ENCODE assay signal across 23 cellular contexts in genomic region chr4:113541933-113542332, GRCh38.
"Had no signal": no experiment of that assay in that cellular context is flagged by ENCODE, and none has a peak within 500 bp of the region (broad histone marks: within the 10 kb centered on the region; RNA-seq: fewer than 3 reads in every experiment).

No MANE protein-coding gene starts in this region.

- H3K27me3 Mint-ChIP-seq: activated CD4-positive, alpha-beta memory T cell treated with anti-CD3 and anti-CD28 coated beads for 36 hours; activated CD4-positive, alpha-beta T cell treated with anti-CD3 and anti-CD28 coated beads for 36 hours; activated CD8-positive, alpha-beta memory T cell treated with anti-CD3 and anti-CD28 coated beads, Interleukin-2, amount 10 ng/mL, durations not matched to agents 7 days and 5 days; brain; central memory CD8-positive, alpha-beta T cell; memory B cell; naive thymus-derived CD8-positive, alpha-beta T cell; stimulated activated memory B cell treated with anti-CD40 and anti-IgM and Interleukin-4, amounts not matched to agents 10 μg/mL and 1 μg/mL and 100 μg/mL, for 72 hours; type B pancreatic cell had no signal

- H3K9me3 ChIP-seq: left lung, mucosa of descending colon, suprapubic skin had no signal

- H3K9me3 Mint-ChIP-seq: activated CD4-positive, alpha-beta memory T cell treated with anti-CD3 and anti-CD28 coated beads for 36 hours; activated naive CD4-positive, alpha-beta T cell treated with anti-CD3 and anti-CD28 coated beads, Interleukin-2, amount 50 U/mL, for 72 hours; activated T-cell treated with anti-CD3 and anti-CD28 coated beads, Interleukin-2, amount 50 U/mL, for 4 hours; central memory CD8-positive, alpha-beta T cell; memory B cell; naive thymus-derived CD8-positive, alpha-beta T cell; stimulated activated memory B cell treated with anti-CD40 and anti-IgM and Interleukin-4, amounts not matched to agents 10 μg/mL and 1 μg/mL and 100 μg/mL, for 72 hours; type B pancreatic cell had no signal

- H3K27me3 ChIP-seq: left lung, suprapubic skin had no signal

- DNase-seq: activated CD4-positive, alpha-beta memory T cell treated with anti-CD3 and anti-CD28 coated beads for 36 hours; activated CD4-positive, alpha-beta T cell treated with anti-CD3 and anti-CD28 coated beads for 36 hours; activated CD8-positive, alpha-beta memory T cell treated with anti-CD3 and anti-CD28 coated beads, Interleukin-2, amount 10 ng/mL, durations not matched to agents 7 days and 5 days; activated effector memory CD4-positive, alpha-beta T cell treated with anti-CD3 and anti-CD28 coated beads, Interleukin-2, amount 50 U/mL, for 16 hours; activated T-cell treated with anti-CD3 and anti-CD28 coated beads, Interleukin-2, amount 50 U/mL, for 4 hours; amygdala; effector CD8-positive, alpha-beta T cell; foreskin melanocyte; head of caudate nucleus; left lung; mucosa of descending colon; naive thymus-derived CD8-positive, alpha-beta T cell; retina; stimulated activated CD4-positive, alpha-beta T cell treated with anti-CD3 and anti-CD28 coated beads, Interleukin-2, amount 100 ng/mL, for 48 hours; T-helper 2 cell had no signal

- H3K27ac ChIP-seq: left lung, suprapubic skin had no signal

- FAIRE-seq: endothelial cell of umbilical vein had no signal

- H3K4me3 Mint-ChIP-seq: activated CD4-positive, alpha-beta memory T cell treated with anti-CD3 and anti-CD28 coated beads for 36 hours; activated CD4-positive, alpha-beta T cell treated with anti-CD3 and anti-CD28 coated beads for 36 hours; activated CD8-positive, alpha-beta memory T cell treated with anti-CD3 and anti-CD28 coated beads, Interleukin-2, amount 10 ng/mL, durations not matched to agents 7 days and 5 days; activated T-cell treated with anti-CD3 and anti-CD28 coated beads, Interleukin-2, amount 50 U/mL, for 4 hours; central memory CD8-positive, alpha-beta T cell; memory B cell; naive thymus-derived CD8-positive, alpha-beta T cell; stimulated activated memory B cell treated with anti-CD40 and anti-IgM and Interleukin-4, amounts not matched to agents 10 μg/mL and 1 μg/mL and 100 μg/mL, for 72 hours; type B pancreatic cell had no signal

- H3K27ac Mint-ChIP-seq: activated CD4-positive, alpha-beta memory T cell treated with anti-CD3 and anti-CD28 coated beads for 36 hours; activated CD8-positive, alpha-beta memory T cell treated with anti-CD3 and anti-CD28 coated beads, Interleukin-2, amount 10 ng/mL, durations not matched to agents 7 days and 5 days; activated naive CD4-positive, alpha-beta T cell treated with anti-CD3 and anti-CD28 coated beads, Interleukin-2, amount 50 U/mL, for 72 hours; memory B cell; naive thymus-derived CD8-positive, alpha-beta T cell; stimulated activated memory B cell treated with anti-CD40 and anti-IgM and Interleukin-4, amounts not matched to agents 10 μg/mL and 1 μg/mL and 100 μg/mL, for 72 hours; type B pancreatic cell had no signal

- ATAC-seq: activated CD4-positive, alpha-beta T cell treated with anti-CD3 and anti-CD28 coated beads for 36 hours; activated CD8-positive, alpha-beta memory T cell treated with anti-CD3 and anti-CD28 coated beads, Interleukin-2, amount 10 ng/mL, durations not matched to agents 7 days and 5 days; activated naive CD4-positive, alpha-beta T cell treated with anti-CD3 and anti-CD28 coated beads, Interleukin-2, amount 50 U/mL, for 72 hours; activated T-cell treated with anti-CD3 and anti-CD28 coated beads, Interleukin-2, amount 50 U/mL, for 4 hours; left lung; mucosa of descending colon; naive thymus-derived CD8-positive, alpha-beta T cell; stimulated activated memory B cell treated with anti-CD40 and anti-IgM and Interleukin-4, amounts not matched to agents 10 μg/mL and 1 μg/mL and 100 μg/mL, for 72 hours had no signal

- H3K4me3 ChIP-seq: left lung, mucosa of descending colon, suprapubic skin had no signal

- H3K4me1 Mint-ChIP-seq: central memory CD8-positive, alpha-beta T cell; memory B cell; stimulated activated memory B cell treated with anti-CD40 and anti-IgM and Interleukin-4, amounts not matched to agents 10 μg/mL and 1 μg/mL and 100 μg/mL, for 72 hours had no signal

- H3K36me3 ChIP-seq: left lung, suprapubic skin had no signal
